28 cellular contexts compared by ENCODE assay signal in genomic region chr12:127562781-127563180, GRCh38.
DNase-seq lines count a peak whose midpoint lies in the region; ATAC-seq and TF ChIP-seq lines count a peak whose summit lies in the region.
"Had no signal": no experiment of that assay in that cellular context is flagged by ENCODE, and none has a peak within 500 bp of the region (broad histone marks: within the 10 kb centered on the region; RNA-seq: fewer than 3 reads in every experiment).

No MANE protein-coding gene starts in this region.

- POLR2A ChIA-PET in activated CD4-positive, alpha-beta T cell treated with anti-CD3 and anti-CD28 coated beads, Interleukin-2, amount 10 ng/mL, durations not matched to agents 7 days and 5 days (lab: Charles Lee): no interaction called here

- H3K4me1 Mint-ChIP-seq in activated CD4-positive, alpha-beta T cell treated with anti-CD3 and anti-CD28 coated beads, Interleukin-2, amount 10 ng/mL, durations not matched to agents 7 days and 5 days: peaks cover 42% of the 10 kb centered on the region

- H3K4me2 ChIP-seq in MM.1S (ENCODE audit: low read depth, low read length): no peak overlapping the region
- no peak overlapping the region for H3K4me2 ChIP-seq in osteoblast (ENCODE audit: insufficient read depth, low read length)
- H3K4me2 ChIP-seq: A549, SK-N-SH had no signal

- H3K36me3 ChIP-seq in MM.1S (replicated peaks; ENCODE audit: insufficient read depth, low read length): no peaks in the 10 kb centered on the region
- H3K36me3 ChIP-seq in osteoblast (ENCODE audit: insufficient read depth, low read length): no peaks in the 10 kb centered on the region
- H3K36me3 ChIP-seq: BLaER1 treated with 17β-estradiol and CSF1 and Interleukin-3, amounts not matched to agents 10 nM and 100 nM; HAP-1 had no signal

- peaks cover 7% of the 10 kb centered on the region for H3K27me3 Mint-ChIP-seq in activated CD4-positive, alpha-beta T cell treated with anti-CD3 and anti-CD28 coated beads, Interleukin-2, amount 10 ng/mL, durations not matched to agents 7 days and 5 days
- H3K27me3 Mint-ChIP-seq: CD4-positive, alpha-beta T cell; T-helper 17 cell had no signal

- peaks cover 19% of the 10 kb centered on the region for H3K36me3 Mint-ChIP-seq in activated CD4-positive, alpha-beta T cell treated with anti-CD3 and anti-CD28 coated beads, Interleukin-2, amount 10 ng/mL, durations not matched to agents 7 days and 5 days (ENCODE audit: low read depth)

- no peak for TF ChIP-seq CTCF in MM.1S (IDR thresholded peaks at IDR 0.05; ENCODE audit: low read length)
- no peak for TF ChIP-seq CTCF in osteoblast (IDR thresholded peaks at IDR 0.05; ENCODE audit: extremely low read depth, low read depth, low read length)

- peak overlapping the region; percentile 32; the same call in 1 of the 2 replicates for H3K27ac ChIP-seq in MM.1S (ENCODE audit: low read length)
- no peak overlapping the region for H3K27ac ChIP-seq in osteoblast (ENCODE audit: low read depth, low read length)
- H3K27ac ChIP-seq: A549; BLaER1 treated with 17β-estradiol and CSF1 and Interleukin-3, amounts not matched to agents 10 nM and 100 nM had no signal

- H2AFZ ChIP-seq in MM.1S (ENCODE audit: low read length) (no peak overlapping the region), osteoblast (ENCODE audit: low read length) (peak overlapping the region; percentile 57)

- H3K4me1 ChIP-seq in MM.1S (ENCODE audit: low read length): peaks cover 12% of the 10 kb centered on the region
- peaks cover 13% of the 10 kb centered on the region for H3K4me1 ChIP-seq in osteoblast (ENCODE audit: insufficient read depth, low read length)
- H3K4me1 ChIP-seq: A549, Caco-2, HAP-1 had no signal

- H3K27me3 ChIP-seq in MM.1S (replicated peaks; ENCODE audit: insufficient read depth, low read length) (no peaks in the 10 kb centered on the region), osteoblast (ENCODE audit: insufficient read depth, low read length) (no peaks in the 10 kb centered on the region)

- peaks cover 9% of the 10 kb centered on the region for H3F3A ChIP-seq in MM.1S (ENCODE audit: insufficient read depth, low read length)

- H3K27ac Mint-ChIP-seq in activated CD4-positive, alpha-beta T cell treated with anti-CD3 and anti-CD28 coated beads, Interleukin-2, amount 10 ng/mL, durations not matched to agents 7 days and 5 days: peak overlapping the region; percentile 19
- H3K27ac Mint-ChIP-seq: CD4-positive, alpha-beta T cell; T-helper 17 cell had no signal

- no peak for DNase-seq in activated CD4-positive, alpha-beta T cell treated with anti-CD3 and anti-CD28 coated beads, Interleukin-2, amount 10 ng/mL, durations not matched to agents 7 days and 5 days
- no peak for DNase-seq in activated CD4-positive, alpha-beta T cell treated with anti-CD3 and anti-CD28 coated beads for 48 hours
- DNase-seq in MM.1S: peak; percentile 14
- peak; percentile 40 for DNase-seq in RPMI8226
- DNase-seq in osteoblast (ENCODE audit: insufficient read length, low spot score, missing footprints): no peak
- no peak for DNase-seq in NAMALWA (ENCODE audit: low spot score)
- no peak for DNase-seq in UCSD-AML1 (lab: John Stamatoyannopoulos, UW; ENCODE audit: unreplicated experiment)
- DNase-seq: AML-193; Caco-2; CD4-positive, alpha-beta T cell; EL; GDM1; GOT3; Kasumi-1; NCI-H1105; NCI-H1436 treated with DMSO at 0.1 percent for 48 hours; NCI-H2029; NCI-H446; NCI-H526 treated with DMSO at 0.1 percent for 48 hours; SIG-M5; SK-N-SH; SW 1271; T-helper 17 cell had no signal

- H3K9me3 ChIP-seq in MM.1S (replicated peaks; ENCODE audit: insufficient read depth, low read length) (no peaks in the 10 kb centered on the region), osteoblast (ENCODE audit: low read depth, low read length) (no peaks in the 10 kb centered on the region)
- H3K9me3 ChIP-seq: A549, Caco-2, HAP-1, SK-N-SH had no signal

- ATAC-seq in HG03196 (IDR thresholded peaks at IDR 0.05; ENCODE audit: unreplicated experiment): no peak
- ATAC-seq: A549, Panc1, T-helper 17 cell had no signal

- no peaks in the 10 kb centered on the region for H4K20me1 ChIP-seq in MM.1S (ENCODE audit: insufficient read depth, low read length)
- no peaks in the 10 kb centered on the region for H4K20me1 ChIP-seq in osteoblast (ENCODE audit: insufficient read depth, low read length)
- H4K20me1 ChIP-seq: BLaER1 treated with 17β-estradiol and CSF1 and Interleukin-3, amounts not matched to agents 10 nM and 100 nM had no signal

- CTCF ChIA-PET in activated CD4-positive, alpha-beta T cell treated with anti-CD3 and anti-CD28 coated beads, Interleukin-2, amount 10 ng/mL, durations not matched to agents 7 days and 5 days (lab: Charles Lee): interaction anchor here (0.6 kb wide), 1 partner anchor 955 kb away, joined by 4 read pairs; no protein-coding TSS in a partner anchor

- H3K4me3 ChIP-seq in MM.1S (ENCODE audit: low read length) (no peak overlapping the region), osteoblast (ENCODE audit: insufficient read depth, low read length) (no peak overlapping the region)
- H3K4me3 ChIP-seq: A549; BLaER1 treated with 17β-estradiol and CSF1 and Interleukin-3, amounts not matched to agents 10 nM and 100 nM; HAP-1 had no signal

- no peaks in the 10 kb centered on the region for H3K9me2 ChIP-seq in MM.1S (replicated peaks; ENCODE audit: insufficient read depth, low read length)
- H3K9me2 ChIP-seq: SK-N-SH had no signal

- H3K79me2 ChIP-seq in MM.1S (ENCODE audit: low read length): no peaks in the 10 kb centered on the region
- H3K79me2 ChIP-seq in osteoblast (ENCODE audit: insufficient read depth, low read length): no peaks in the 10 kb centered on the region

- no peak overlapping the region for H3K4me3 Mint-ChIP-seq in activated CD4-positive, alpha-beta T cell treated with anti-CD3 and anti-CD28 coated beads, Interleukin-2, amount 10 ng/mL, durations not matched to agents 7 days and 5 days
- H3K4me3 Mint-ChIP-seq: CD4-positive, alpha-beta T cell; T-helper 17 cell had no signal

- no peak overlapping the region for H3K9ac ChIP-seq in MM.1S (ENCODE audit: low read length)
- H3K9ac ChIP-seq: BLaER1 treated with 17β-estradiol and CSF1 and Interleukin-3, amounts not matched to agents 10 nM and 100 nM; SK-N-SH had no signal

- peaks cover 16% of the 10 kb centered on the region for H3K9me3 Mint-ChIP-seq in activated CD4-positive, alpha-beta T cell treated with anti-CD3 and anti-CD28 coated beads, Interleukin-2, amount 10 ng/mL, durations not matched to agents 7 days and 5 days

Comparison
In these comparisons a context has a peak if more than half of its experiments do, and no peak if none do; other contexts are left out.
1. DNase-seq: peak in MM.1S (single experiment) and RPMI8226 (single experiment); none in activated CD4-positive, alpha-beta T cell treated with anti-CD3 and anti-CD28 coated beads, Interleukin-2, amount 10 ng/mL, durations not matched to agents 7 days and 5 days (single experiment), activated CD4-positive, alpha-beta T cell treated with anti-CD3 and anti-CD28 coated beads for 48 hours (single experiment), osteoblast (single experiment), NAMALWA (single experiment) and UCSD-AML1 (single experiment).